ENCODE assay signal across 23 cellular contexts in the genomic region with DNA sequence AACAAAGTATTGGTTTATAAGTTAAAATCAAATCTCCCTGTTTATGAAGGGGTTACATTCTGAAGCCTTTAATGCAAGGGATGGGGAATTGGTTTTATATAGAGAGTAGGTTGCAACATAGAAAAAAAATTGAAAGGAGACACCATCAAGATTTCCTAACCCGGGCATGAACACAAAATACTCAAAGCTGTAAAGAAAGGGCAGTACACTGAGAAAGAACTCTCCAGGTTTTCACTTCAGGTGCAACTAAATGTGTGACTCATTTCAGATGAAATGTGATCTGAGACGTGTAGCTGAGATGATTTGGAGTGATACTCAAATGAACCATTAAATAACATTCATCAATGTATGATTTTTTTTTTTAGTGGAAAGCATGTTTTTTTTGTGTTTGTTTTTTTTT.
"Had no signal": no experiment of that assay in that cellular context is flagged by ENCODE, and none has a peak within 500 bp of the region (broad histone marks: within the 10 kb centered on the region; RNA-seq: fewer than 3 reads in every experiment).

No MANE protein-coding gene starts in this region.

- DNase-seq: activated CD4-positive, alpha-beta memory T cell treated with anti-CD3 and anti-CD28 coated beads, Interleukin-2, amount 10 ng/mL, durations not matched to agents 7 days and 5 days; activated CD4-positive, alpha-beta T cell treated with anti-CD3 and anti-CD28 coated beads for 48 hours; activated CD4-positive, CD25-positive, alpha-beta regulatory T cell; activated naive CD4-positive, alpha-beta T cell treated with anti-CD3 and anti-CD28 coated beads, Interleukin-2, amount 10 ng/mL, durations not matched to agents 7 days and 5 days; activated naive CD8-positive, alpha-beta T cell treated with anti-CD3 and anti-CD28 coated beads, Interleukin-2, amount 50 U/mL, for 24 hours; activated T-cell treated with anti-CD3 and anti-CD28 coated beads, Interleukin-2, amount 50 U/mL, for 24 hours; cerebellar nuclear complex; effector CD4-positive, alpha-beta T cell; hippocampal formation; islet precursor cell; left colon; midbrain; nucleus accumbens; posterior cingulate gyrus; retina; stimulated activated CD4-positive, alpha-beta T cell treated with anti-CD3 and anti-CD28 coated beads, Interleukin-2, amount 100 ng/mL, for 24 hours; stimulated activated naive CD8-positive, alpha-beta T cell treated with anti-CD3 and anti-CD28 coated beads, Interleukin-15, Interleukin-2, amounts not matched to agents 100 U/mL and 50 U/mL, for 24 hours; substantia nigra; T1000; tibial artery had no signal

- H3K4me1 Mint-ChIP-seq: activated CD4-positive, alpha-beta memory T cell treated with anti-CD3 and anti-CD28 coated beads, Interleukin-2, amount 10 ng/mL, durations not matched to agents 7 days and 5 days; activated naive CD4-positive, alpha-beta T cell treated with anti-CD3 and anti-CD28 coated beads, Interleukin-2, amount 10 ng/mL, durations not matched to agents 7 days and 5 days; activated naive CD8-positive, alpha-beta T cell treated with anti-CD3 and anti-CD28 coated beads, Interleukin-2, amount 50 U/mL, for 24 hours; nephron had no signal

- H3K27ac Mint-ChIP-seq: activated CD4-positive, alpha-beta memory T cell treated with anti-CD3 and anti-CD28 coated beads, Interleukin-2, amount 10 ng/mL, durations not matched to agents 7 days and 5 days; activated naive CD4-positive, alpha-beta T cell treated with anti-CD3 and anti-CD28 coated beads, Interleukin-2, amount 10 ng/mL, durations not matched to agents 7 days and 5 days; activated naive CD8-positive, alpha-beta T cell treated with anti-CD3 and anti-CD28 coated beads, Interleukin-2, amount 50 U/mL, for 24 hours; activated T-cell treated with anti-CD3 and anti-CD28 coated beads, Interleukin-2, amount 50 U/mL, for 24 hours; nephron had no signal

- ATAC-seq: activated naive CD8-positive, alpha-beta T cell treated with anti-CD3 and anti-CD28 coated beads, Interleukin-2, amount 50 U/mL, for 24 hours; left colon; stimulated activated naive CD8-positive, alpha-beta T cell treated with anti-CD3 and anti-CD28 coated beads, Interleukin-15, Interleukin-2, amounts not matched to agents 100 U/mL and 50 U/mL, for 24 hours had no signal

- H3K4me1 ChIP-seq: ascending aorta, esophagus muscularis mucosa, tibial artery had no signal

- H3K27me3 ChIP-seq: ascending aorta, esophagus muscularis mucosa, tibial artery had no signal

- H3K4me3 ChIP-seq: ascending aorta, esophagus muscularis mucosa, tibial artery had no signal

- H3K27me3 Mint-ChIP-seq: activated CD4-positive, alpha-beta memory T cell treated with anti-CD3 and anti-CD28 coated beads, Interleukin-2, amount 10 ng/mL, durations not matched to agents 7 days and 5 days; activated naive CD4-positive, alpha-beta T cell treated with anti-CD3 and anti-CD28 coated beads, Interleukin-2, amount 10 ng/mL, durations not matched to agents 7 days and 5 days; activated naive CD8-positive, alpha-beta T cell treated with anti-CD3 and anti-CD28 coated beads, Interleukin-2, amount 50 U/mL, for 24 hours; activated T-cell treated with anti-CD3 and anti-CD28 coated beads, Interleukin-2, amount 50 U/mL, for 24 hours had no signal

- H3K9me3 ChIP-seq: ascending aorta, esophagus muscularis mucosa, tibial artery had no signal

- H3K27ac ChIP-seq: ascending aorta, esophagus muscularis mucosa, tibial artery had no signal

- H3K4me3 Mint-ChIP-seq: activated CD4-positive, alpha-beta memory T cell treated with anti-CD3 and anti-CD28 coated beads, Interleukin-2, amount 10 ng/mL, durations not matched to agents 7 days and 5 days; activated naive CD4-positive, alpha-beta T cell treated with anti-CD3 and anti-CD28 coated beads, Interleukin-2, amount 10 ng/mL, durations not matched to agents 7 days and 5 days; activated naive CD8-positive, alpha-beta T cell treated with anti-CD3 and anti-CD28 coated beads, Interleukin-2, amount 50 U/mL, for 24 hours; activated T-cell treated with anti-CD3 and anti-CD28 coated beads, Interleukin-2, amount 50 U/mL, for 24 hours; nephron had no signal

- H3K9me3 Mint-ChIP-seq: activated CD4-positive, alpha-beta memory T cell treated with anti-CD3 and anti-CD28 coated beads, Interleukin-2, amount 10 ng/mL, durations not matched to agents 7 days and 5 days had no signal
